10 cellular contexts compared by ENCODE assay signal in the genomic region with DNA sequence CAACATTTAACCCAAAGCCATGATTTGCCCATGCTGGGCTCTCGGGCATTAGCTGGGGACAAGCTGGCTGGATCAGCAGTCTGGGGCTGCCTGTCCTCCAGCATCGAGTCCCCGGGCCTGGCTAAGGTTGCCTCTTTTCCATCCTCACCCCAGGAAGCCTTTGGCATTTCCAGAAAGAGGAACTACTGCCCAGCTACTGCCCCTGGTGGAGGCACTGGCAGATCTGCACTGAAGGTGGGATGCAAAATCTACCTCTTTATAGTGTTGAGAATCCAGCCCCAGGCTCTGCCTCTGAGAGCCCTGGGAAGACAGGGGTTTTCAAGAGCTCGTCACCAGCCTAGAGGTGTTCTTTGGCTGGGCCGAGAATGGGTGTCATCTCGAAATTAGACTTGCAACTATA.
DNase-seq lines count a peak whose midpoint lies in the region; ATAC-seq, FAIRE-seq and TF ChIP-seq lines count a peak whose summit lies in the region.
"Had no signal": no experiment of that assay in that cellular context is flagged by ENCODE, and none has a peak within 500 bp of the region (broad histone marks: within the 10 kb centered on the region; RNA-seq: fewer than 3 reads in every experiment).

No MANE protein-coding gene starts in this region.

- H4K8ac ChIP-seq in IMR-90 (ENCODE audit: low read depth in 2 of 2, low read length in 2 of 2), result no peak overlapping the region
- no peak overlapping the region for H4K8ac ChIP-seq in mesendoderm (ENCODE audit: low read depth, low read length)

- H3K27ac ChIP-seq in IMR-90 (ENCODE audit: insufficient read depth, low read length) (no peak overlapping the region), astrocyte (ENCODE audit: low read depth, low read length) (no peak overlapping the region), mesendoderm (ENCODE audit: low read depth, low read length) (no peak overlapping the region)
- H3K27ac ChIP-seq: epithelial cell of prostate had no signal

- H2AK9ac ChIP-seq in IMR-90 (replicated peaks; ENCODE audit: low read depth, low read length, poor library complexity), result no peak overlapping the region

- 0 out of 2 replicates have a peak, but pooled peaks have one; percentile 6 for TF ChIP-seq RAD21 in IMR-90 (IDR thresholded peaks at IDR 0.05; ENCODE audit: low read length)

- CTCF ChIA-PET in IMR-90 (lab: Yijun Ruan, JAX), result interaction anchor here (0.7 to 1.7 kb wide), 2 partner anchors 294 to 346 kb away, joined by 3 to 10 read pairs; no protein-coding TSS in a partner anchor

- no peak overlapping the region for H2AK5ac ChIP-seq in IMR-90 (ENCODE audit: low read depth, low read length)
- no peak overlapping the region for H2AK5ac ChIP-seq in mesendoderm (ENCODE audit: low read length)

- H3K27ac Mint-ChIP-seq in astrocyte (ENCODE audit: unreplicated experiment), result no peak overlapping the region
- H3K27ac Mint-ChIP-seq: activated T-helper 17 cell treated with anti-CD3 and anti-CD28 coated beads, Interleukin-2, amount 50 U/mL, for 72 hours had no signal

- no peak overlapping the region for H2BK20ac ChIP-seq in IMR-90 (ENCODE audit: low read depth, low read length)

- POLR2A ChIA-PET in IMR-90 (lab: Charles Lee; ENCODE audit: unreplicated experiment), result no interaction called here

- no peaks in the 10 kb centered on the region for H3K36me3 ChIP-seq in IMR-90 (ENCODE audit: control insufficient read depth, insufficient read depth, low read length)
- no peaks in the 10 kb centered on the region for H3K36me3 ChIP-seq in astrocyte (ENCODE audit: insufficient read depth, low read length)
- H3K36me3 ChIP-seq in mesendoderm (ENCODE audit: control insufficient read depth, insufficient read depth, low read length), result no peaks in the 10 kb centered on the region

- ATAC-seq in IMR-90 (ENCODE audit: low read depth) (no peak), HG02571 (IDR thresholded peaks at IDR 0.05; ENCODE audit: unreplicated experiment) (no peak)
- ATAC-seq: activated T-helper 17 cell treated with anti-CD3 and anti-CD28 coated beads, Interleukin-2, amount 50 U/mL, for 72 hours had no signal

- H2BK15ac ChIP-seq in IMR-90 (ENCODE audit: low read depth, low read length) (no peak overlapping the region), mesendoderm (replicated peaks; ENCODE audit: low read depth) (no peak overlapping the region)

- H2BK120ac ChIP-seq in IMR-90 (ENCODE audit: low read depth, low read length) (no peak overlapping the region), mesendoderm (ENCODE audit: low read depth, low read length) (no peak overlapping the region)

- in situ Hi-C loops in IMR-90 (cut with MboI; ENCODE audit: low sequenced_read_pairs), result loop anchor here (5.0 to 10.0 kb wide), 3 partner anchors 293 to 843 kb away; no protein-coding TSS in a partner anchor

- no peak overlapping the region for H3K9ac ChIP-seq in IMR-90 (ENCODE audit: low read depth, low read length)
- no peak overlapping the region for H3K9ac ChIP-seq in astrocyte (ENCODE audit: low read length)
- no peak overlapping the region for H3K9ac ChIP-seq in mesendoderm (ENCODE audit: low read length)

- BruUV-seq in IMR-90 (replicated peaks; lab: Mats Ljungman, UMichigan), result no TSS peak

- H3K4me1 ChIP-seq in IMR-90 (ENCODE audit: control insufficient read depth, insufficient read depth, low read length) (peaks cover 23% of the 10 kb centered on the region), astrocyte (ENCODE audit: insufficient read depth, low read length) (peaks cover 29% of the 10 kb centered on the region), mesendoderm (ENCODE audit: control insufficient read depth, low read depth, low read length) (no peaks in the 10 kb centered on the region)

- H3K4me3 ChIP-seq in IMR-90 (ENCODE audit: insufficient read depth, low read depth, low read length) (no peak overlapping the region), astrocyte (ENCODE audit: insufficient read depth, low read depth, low read length) (no peak overlapping the region), mesendoderm (ENCODE audit: low read length) (no peak overlapping the region)

- H4K20me1 ChIP-seq in IMR-90 (ENCODE audit: insufficient read depth, low read length) (no peaks in the 10 kb centered on the region), astrocyte (ENCODE audit: insufficient read depth, low read length) (no peaks in the 10 kb centered on the region)

- no peaks in the 10 kb centered on the region for H3K79me2 ChIP-seq in astrocyte (ENCODE audit: insufficient read depth, low read length)
- H3K79me2 ChIP-seq in mesendoderm (ENCODE audit: control insufficient read depth, insufficient read depth, low read length), result no peaks in the 10 kb centered on the region

- H3K9me3 ChIP-seq in IMR-90 (ENCODE audit: control insufficient read depth, insufficient read depth, low read length) (peaks cover 12% of the 10 kb centered on the region; the same call in 1 of the 2 replicates), astrocyte (ENCODE audit: insufficient read depth, low read depth, low read length) (peaks cover 14% of the 10 kb centered on the region)

- TF ChIP-seq POLR2A in IMR-90 (IDR thresholded peaks at IDR 0.05; ENCODE audit: low read depth, low read length), result no peak

- H3K4me2 ChIP-seq in IMR-90 (ENCODE audit: low read depth, low read length) (no peak overlapping the region), astrocyte (ENCODE audit: low read length) (no peak overlapping the region), mesendoderm (ENCODE audit: low read length) (no peak overlapping the region)

- peaks cover 26% of the 10 kb centered on the region for H3K9me3 Mint-ChIP-seq in astrocyte (ENCODE audit: unreplicated experiment)

- no peak overlapping the region for H4K91ac ChIP-seq in IMR-90 (ENCODE audit: insufficient read depth, low read depth, low read length)

- H3K56ac ChIP-seq in IMR-90 (ENCODE audit: extremely low read depth, insufficient read depth, low read length), result no peak overlapping the region
- H3K56ac ChIP-seq in mesendoderm (ENCODE audit: low read length), result no peak overlapping the region

- 0 out of 4 replicates have a peak, but pooled peaks cover 0 to 11% of the 10 kb centered on the region in 2 experiments for H3K79me1 ChIP-seq in IMR-90 (ENCODE audit: low read depth in 1 of 2, low read length in 2 of 2)
- no peaks in the 10 kb centered on the region for H3K79me1 ChIP-seq in mesendoderm (ENCODE audit: low read length)

- H2BK5ac ChIP-seq in IMR-90 (ENCODE audit: low read depth, low read length, poor library complexity, severe bottlenecking), result no peak overlapping the region
- H2BK5ac ChIP-seq in mesendoderm (ENCODE audit: low read length), result no peak overlapping the region

- H3K23ac ChIP-seq in IMR-90 (ENCODE audit: low read depth, low read length) (no peak overlapping the region), mesendoderm (ENCODE audit: low read length) (no peak overlapping the region)

- H3K4me3 Mint-ChIP-seq in astrocyte (ENCODE audit: unreplicated experiment), result no peak overlapping the region
- H3K4me3 Mint-ChIP-seq: activated T-helper 17 cell treated with anti-CD3 and anti-CD28 coated beads, Interleukin-2, amount 50 U/mL, for 72 hours had no signal

- H3K9me1 ChIP-seq in IMR-90 (ENCODE audit: insufficient read depth, low read length), result peaks cover 24% of the 10 kb centered on the region

- no peak overlapping the region for H4K5ac ChIP-seq in IMR-90 (ENCODE audit: low read depth, low read length)
- H4K5ac ChIP-seq in mesendoderm (ENCODE audit: low read length), result no peak overlapping the region

- no peak overlapping the region for H3K4ac ChIP-seq in IMR-90 (ENCODE audit: low read depth, low read length)
- no peak overlapping the region for H3K4ac ChIP-seq in mesendoderm (ENCODE audit: low read depth, low read length)

- TF ChIP-seq CTCF in IMR-90 (conservative IDR thresholded peaks at IDR 0.05; ENCODE audit: low read depth, low read length), result peak; percentile 24; the same call in 1 of the 2 replicates
- peak; percentile 34 for TF ChIP-seq CTCF in astrocyte (IDR thresholded peaks at IDR 0.05; ENCODE audit: insufficient read depth, low read depth, low read length)

- intact Hi-C loops in IMR-90 (cut with micrococcal nuclease), result loop anchor here (10.0 kb wide), 2 partner anchors 573 to 617 kb away; no protein-coding TSS in a partner anchor

- no peak for FAIRE-seq in astrocyte (lab: Jason Lieb, UNC)

- dilution Hi-C loops in IMR-90 (cut with HindIII; ENCODE audit: low sequenced_read_pairs, unreplicated experiment), result no loop called here

- H3K27me3 Mint-ChIP-seq in astrocyte (ENCODE audit: low read depth, unreplicated experiment), result peaks cover 22% of the 10 kb centered on the region

- DNase-seq in Daoy (ENCODE audit: low read depth) (peak; percentile 48), IMR-90 (no peak), astrocyte (ENCODE audit: low read depth) (no peak), mesendoderm (peak; percentile 79), SK-N-DZ (ENCODE audit: low spot score) (no peak)
- DNase-seq in activated CD4-positive, alpha-beta T cell treated with anti-CD3 and anti-CD28 coated beads, Interleukin-2, amount 50 U/mL, for 48 hours, result no peak
- DNase-seq: NCI-H2081 treated with DMSO at 0.1 percent for 48 hours had no signal

- H2AFZ ChIP-seq in IMR-90 (replicated peaks; ENCODE audit: low read length, poor library complexity), result no peak overlapping the region
- no peak overlapping the region for H2AFZ ChIP-seq in astrocyte (ENCODE audit: low read depth, low read length)

- H3K4me1 Mint-ChIP-seq in astrocyte (ENCODE audit: low read depth, unreplicated experiment), result peaks cover 23% of the 10 kb centered on the region
- H3K4me1 Mint-ChIP-seq: activated T-helper 17 cell treated with anti-CD3 and anti-CD28 coated beads, Interleukin-2, amount 50 U/mL, for 72 hours had no signal

- no peaks in the 10 kb centered on the region; the same call in 1 of the 2 replicates for H3K27me3 ChIP-seq in IMR-90 (ENCODE audit: control insufficient read depth, insufficient read depth, low read length)
- H3K27me3 ChIP-seq in astrocyte (ENCODE audit: insufficient read depth, low read length), result no peaks in the 10 kb centered on the region
- no peaks in the 10 kb centered on the region for H3K27me3 ChIP-seq in mesendoderm (ENCODE audit: insufficient read depth, low read length, poor library complexity)

- no peak overlapping the region for H3K14ac ChIP-seq in IMR-90 (replicated peaks; ENCODE audit: low read depth, low read length)

- H3K36me3 Mint-ChIP-seq in astrocyte (ENCODE audit: low read depth, unreplicated experiment), result peaks cover 2% of the 10 kb centered on the region

- WGBS in IMR-90 (ENCODE audit: extremely low coverage in 2 of 2, insufficient read length in 1 of 2), 2 experiments, result no CpG with 5 or more reads among the region's 6 CpGs
- WGBS in mesendoderm (ENCODE audit: extremely low coverage, insufficient coverage, low lambda C conversion rate), result no CpG with 5 or more reads among the region's 6 CpGs

- H3K18ac ChIP-seq in IMR-90 (ENCODE audit: low read depth, low read length), result no peak overlapping the region
- no peak overlapping the region for H3K18ac ChIP-seq in mesendoderm (ENCODE audit: low read length)

TF ChIP-seq in IMR-90, 13 proteins besides CTCF, POLR2A, EP300 and RAD21:
- no peak for TF ChIP-seq CHD1 (IDR thresholded peaks at IDR 0.05; ENCODE audit: low read depth, low read length)
TF ChIP-seq in IMR-90: peak in this region for 0.

Comparison
In these comparisons a context has a peak if more than half of its experiments do, and no peak if none do; other contexts are left out.
1. DNase-seq: peak in Daoy (single experiment) and mesendoderm (single experiment); none in IMR-90 (single experiment), astrocyte (single experiment), activated CD4-positive, alpha-beta T cell treated with anti-CD3 and anti-CD28 coated beads, Interleukin-2, amount 50 U/mL, for 48 hours (0 of 2) and SK-N-DZ (single experiment).